In the genomic region with DNA sequence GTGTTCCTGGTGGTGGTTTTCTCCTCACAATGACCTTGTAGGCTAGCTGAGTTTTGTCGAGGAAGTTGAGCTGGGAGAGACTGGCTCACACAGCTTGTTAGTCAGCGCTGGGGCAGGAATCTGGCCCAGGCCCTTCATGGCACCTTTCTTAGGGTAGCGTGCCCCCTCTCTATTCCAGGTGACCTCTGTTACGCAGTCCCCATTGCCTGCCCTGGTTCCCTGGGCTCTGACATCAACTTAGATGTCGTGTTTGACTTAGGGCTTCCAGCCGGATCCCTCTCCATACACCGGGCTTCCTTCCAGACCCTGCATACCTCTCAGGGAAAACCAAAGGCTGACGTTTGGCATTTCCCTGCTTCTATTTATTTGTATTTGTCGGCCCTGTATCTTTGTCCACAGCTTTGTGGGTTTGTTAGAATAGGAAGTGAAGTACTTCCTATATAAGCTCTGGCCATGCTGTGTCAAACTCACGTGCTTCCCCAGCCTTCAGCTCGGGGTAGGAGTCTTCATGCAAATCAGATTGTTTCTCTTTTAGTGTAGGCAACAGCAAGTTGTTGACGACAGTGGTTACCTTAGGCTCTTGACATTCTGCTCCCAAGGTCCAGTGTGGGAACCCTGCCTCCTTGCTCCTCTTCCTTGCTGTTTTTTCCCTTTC, we compare ENCODE assay signal across 8 cellular contexts. TPM values are rescaled to one million over a fixed set of nuclear protein-coding genes. Genes with fewer than 3 reads are reported as not detected.
DNase-seq lines count a peak whose midpoint lies in the region; ATAC-seq and TF ChIP-seq lines count a peak whose summit lies in the region.

No MANE protein-coding gene starts in this region.

- no peak overlapping the region for H3K27ac ChIP-seq in OCI-LY7 (ENCODE audit: low read depth, low read length, poor library complexity, severe bottlenecking)
- H3K27ac ChIP-seq in mesodermal cell (ENCODE audit: low read depth, low read length, severe bottlenecking) = peak overlapping the region; percentile 72
- no peak overlapping the region for H3K27ac ChIP-seq in mesendoderm (ENCODE audit: low read depth, low read length)

- peak overlapping the region; percentile 71 for H3K4me2 ChIP-seq in OCI-LY7 (ENCODE audit: low read length)
- no peak overlapping the region for H3K4me2 ChIP-seq in mesendoderm (ENCODE audit: low read length)

- H3K4me1 ChIP-seq in OCI-LY7 (ENCODE audit: insufficient read depth, low read length, poor library complexity, severe bottlenecking) = peaks cover 55% of the 10 kb centered on the region
- H3K4me1 ChIP-seq in mesodermal cell (ENCODE audit: control insufficient read depth, insufficient read depth, low read length, poor library complexity, severe bottlenecking) = peaks cover 64% of the 10 kb centered on the region
- peaks cover 13% of the 10 kb centered on the region for H3K4me1 ChIP-seq in mesendoderm (ENCODE audit: control insufficient read depth, low read depth, low read length)

- H4K5ac ChIP-seq in mesendoderm (ENCODE audit: low read length) = no peak overlapping the region

- H3K56ac ChIP-seq in mesendoderm (ENCODE audit: low read length) = no peak overlapping the region

- H3K27me3 ChIP-seq in mesendoderm (ENCODE audit: insufficient read depth, low read length, poor library complexity) = no peaks in the 10 kb centered on the region

- POLR2A ChIA-PET in OCI-LY7 (lab: Charles Lee) = interaction anchor here (0.6 to 2.1 kb wide), 15 partner anchors 8 to 290 kb away, joined by 3 to 14 read pairs (median 4); partner anchors contain the start of genes IGF2R and WTAP

- H2AFZ ChIP-seq in OCI-LY7 (ENCODE audit: low read length) = peak overlapping the region; percentile 42; the same call in 1 of the 2 replicates

- H3K23ac ChIP-seq in mesendoderm (ENCODE audit: low read length) = no peak overlapping the region

- H4K20me1 ChIP-seq in OCI-LY7 (ENCODE audit: insufficient read depth, low read length) = peaks cover 17% of the 10 kb centered on the region

- no peak overlapping the region for H4K8ac ChIP-seq in mesendoderm (ENCODE audit: low read depth, low read length)

- TF ChIP-seq CTCF in OCI-LY7 (conservative IDR thresholded peaks at IDR 0.05; ENCODE audit: low read length) = no peak

- 66 to 88% methylated on average over 7 to 9 of the region's 12 CpGs for WGBS in mesodermal cell (ENCODE audit: insufficient coverage in 2 of 2), 2 experiments
- no CpG with 5 or more reads among the region's 12 CpGs for WGBS in mesendoderm (ENCODE audit: extremely low coverage, insufficient coverage, low lambda C conversion rate)

- H3K36me3 ChIP-seq in OCI-LY7 (ENCODE audit: insufficient read depth, low read length) (no peaks in the 10 kb centered on the region), mesodermal cell (ENCODE audit: control insufficient read depth, insufficient read depth, low read length) (no peaks in the 10 kb centered on the region), mesendoderm (ENCODE audit: control insufficient read depth, insufficient read depth, low read length) (no peaks in the 10 kb centered on the region)

- peak overlapping the region; percentile 47 for H3K4me3 ChIP-seq in OCI-LY7 (ENCODE audit: low read depth, low read length, poor library complexity, severe bottlenecking)
- H3K4me3 ChIP-seq in mesodermal cell (ENCODE audit: extremely low read depth, insufficient read depth, low read length, poor library complexity, severe bottlenecking) = no peak overlapping the region
- H3K4me3 ChIP-seq in mesendoderm (ENCODE audit: low read length) = no peak overlapping the region

- H3K9me2 ChIP-seq in OCI-LY7 (ENCODE audit: insufficient read depth, low read length) = no peaks in the 10 kb centered on the region

- no peak overlapping the region for H2BK5ac ChIP-seq in mesendoderm (ENCODE audit: low read length)

- H3K9me3 ChIP-seq in OCI-LY7 (ENCODE audit: low read length) (no peaks in the 10 kb centered on the region), mesodermal cell (ENCODE audit: control insufficient read depth, low read length) (no peaks in the 10 kb centered on the region)

- H3K18ac ChIP-seq in mesendoderm (ENCODE audit: low read length) = no peak overlapping the region

- ATAC-seq in HG02943 (IDR thresholded peaks at IDR 0.05; ENCODE audit: low read depth, unreplicated experiment) = peak; percentile 55

- H3K9ac ChIP-seq in mesendoderm (ENCODE audit: low read length) = no peak overlapping the region

- intact Hi-C loops in OCI-LY7 (cut with micrococcal nuclease; ENCODE audit: unreplicated experiment) = no loop called here

- H3K79me2 ChIP-seq in OCI-LY7 (ENCODE audit: insufficient read depth, low read depth, low read length) = peaks cover 46% of the 10 kb centered on the region; the same call in 1 of the 2 replicates
- peaks cover 76% of the 10 kb centered on the region for H3K79me2 ChIP-seq in mesendoderm (ENCODE audit: control insufficient read depth, insufficient read depth, low read length)

- no peak overlapping the region for H2BK120ac ChIP-seq in mesendoderm (ENCODE audit: low read depth, low read length)

- no peak overlapping the region for H2AK5ac ChIP-seq in mesendoderm (ENCODE audit: low read length)

- TSS peak; percentile 76 for BruUV-seq in OCI-LY7 (replicated peaks; lab: Mats Ljungman, UMichigan)

- CTCF ChIA-PET in OCI-LY7 (lab: Charles Lee; ENCODE audit: unreplicated experiment) = interaction anchor here (0.6 kb wide), 1 partner anchor 14 kb away, joined by 3 read pairs; no protein-coding TSS in a partner anchor

- peak; percentile 32 for DNase-seq in stimulated activated CD4-positive, alpha-beta T cell treated with anti-CD3 and anti-CD28 coated beads, Interleukin-4, amount 100 ng/mL, for 1 hour
- no peak for DNase-seq in stimulated activated CD4-positive, alpha-beta T cell treated with anti-CD3 and anti-CD28 coated beads, Interleukin-2, amount 100 ng/mL, for 48 hours
- DNase-seq in OCI-LY7 (ENCODE audit: low spot score) (peak; percentile 70), NCI-H146 (lab: John Stamatoyannopoulos, UW) (no peak), mesendoderm (no peak)
- peak; percentile 37 for DNase-seq in central memory CD4-positive, alpha-beta T cell

- peaks cover 54% of the 10 kb centered on the region for H3K79me1 ChIP-seq in mesendoderm (ENCODE audit: low read length)

- no peak overlapping the region for H3K4ac ChIP-seq in mesendoderm (ENCODE audit: low read depth, low read length)

- no peak overlapping the region for H2BK15ac ChIP-seq in mesendoderm (replicated peaks; ENCODE audit: low read depth)

RNA-seq across cellular contexts. Expression of gene IGF2R, which starts 12.8 kb away (rescaled TPM):
- total RNA-seq in OCI-LY7 (2014; rRNA removed; shearing (Covaris generic)) = 17.9 and 19.3 TPM in 2 replicates
- total RNA-seq in OCI-LY7 (2022) = 33.8 and 37.6 TPM in 2 replicates
- 61.6 TPM for polyA plus RNA-seq in mesodermal cell (2013, experiment 1 of 2)
- polyA plus RNA-seq in mesodermal cell (2013, experiment 2 of 2) = 53.1 TPM
- polyA plus RNA-seq in mesendoderm (2013, experiment 1 of 2) = 19.9 TPM
- polyA plus RNA-seq in mesendoderm (2013, experiment 2 of 2) = 19.9 TPM

Comparison
In these comparisons a context has a peak if more than half of its experiments do, and no peak if none do; other contexts are left out.
1. DNase-seq: peak in stimulated activated CD4-positive, alpha-beta T cell treated with anti-CD3 and anti-CD28 coated beads, Interleukin-4, amount 100 ng/mL, for 1 hour (single experiment), OCI-LY7 (single experiment) and central memory CD4-positive, alpha-beta T cell (single experiment); none in stimulated activated CD4-positive, alpha-beta T cell treated with anti-CD3 and anti-CD28 coated beads, Interleukin-2, amount 100 ng/mL, for 48 hours (0 of 2), NCI-H146 (single experiment) and mesendoderm (single experiment).